In genomic region chr16:13957197-13958078, GRCh38 we compare ENCODE assay signal across 8 cellular contexts. TPM values are rescaled to one million over a fixed set of nuclear protein-coding genes. Genes with fewer than 3 reads are reported as not detected.
DNase-seq lines count a peak whose midpoint lies in the region; ATAC-seq and TF ChIP-seq lines count a peak whose summit lies in the region.

No MANE protein-coding gene starts in this region.

- H3K4me3 Mint-ChIP-seq in WTC11, result no peak overlapping the region

- no peak overlapping the region for H3K27ac Mint-ChIP-seq in WTC11

- H3K36me3 Mint-ChIP-seq in WTC11, result no peaks in the 10 kb centered on the region

- TF ChIP-seq CTCF in AG09309 (IDR thresholded peaks at IDR 0.05; ENCODE audit: control insufficient read depth, insufficient read depth, low read depth, low read length, missing control alignments) (no peak), GM13976 (IDR thresholded peaks at IDR 0.05; ENCODE audit: borderline replicate concordance, control extremely low read depth, extremely low read depth, insufficient read depth, missing control alignments) (no peak), WTC11 (IDR thresholded peaks at IDR 0.05) (no peak)

- no peaks in the 10 kb centered on the region for H3K9me3 Mint-ChIP-seq in WTC11

- peak; percentile 73 for DNase-seq in AG09309 (ENCODE audit: low read depth)
- DNase-seq in GM13976 (ENCODE audit: low spot score), result peak; percentile 56
- DNase-seq in NCI-H146 (lab: John Stamatoyannopoulos, UW), result peak; percentile 93
- DNase-seq in WTC11 (ENCODE audit: low spot score), result no peak
- peak; percentile 83 for DNase-seq in foreskin melanocyte
- DNase-seq in posterior vena cava (ENCODE audit: low spot score), result peak; percentile 89
- DNase-seq in epidermal melanocyte (ENCODE audit: insufficient read length, low spot score), result no peak

- POLR2A ChIA-PET in WTC11 (lab: Charles Lee), result no interaction called here

- in situ Hi-C loops in GM13976 (cut with MboI; ENCODE audit: low sequenced_read_pairs, unreplicated experiment), result no loop called here

- no peaks in the 10 kb centered on the region for H3K27me3 Mint-ChIP-seq in WTC11 (ENCODE audit: low read depth)

- peaks cover 24% of the 10 kb centered on the region for H3K4me1 Mint-ChIP-seq in WTC11

- CTCF ChIA-PET in WTC11 (lab: Charles Lee), result interaction anchor here (1.0 to 2.0 kb wide), 5 partner anchors 12 to 327 kb away, joined by 3 to 9 read pairs (median 4); partner anchors contain the start of gene ERCC4

- peak overlapping the region; percentile 37 for H3K4me3 ChIP-seq in AG09309 (ENCODE audit: control insufficient read depth, low read depth, low read length)

- peak; percentile 55 for ATAC-seq in HG02798 (IDR thresholded peaks at IDR 0.05; ENCODE audit: poor library complexity, unreplicated experiment)
- peak; percentile 61 for ATAC-seq in WTC11

- intact Hi-C loops in posterior vena cava (cut with DNase I), result loop anchor here in 1 of 2 donors (10.0 kb wide), 1 partner anchor 47 kb away; no protein-coding TSS in a partner anchor

TF ChIP-seq in WTC11, 78 proteins besides CTCF, POLR2A, EP300 and RAD21:
- TF ChIP-seq ZSCAN18 (CRISPR knock-in tag; IDR thresholded peaks at IDR 0.05) (no peak), GABPB1 (CRISPR knock-in tag; IDR thresholded peaks at IDR 0.05) (peak; percentile 72), RELA (CRISPR knock-in tag; IDR thresholded peaks at IDR 0.05; ENCODE audit: borderline replicate concordance) (no peak)
- TF ChIP-seq, protein P1, sequence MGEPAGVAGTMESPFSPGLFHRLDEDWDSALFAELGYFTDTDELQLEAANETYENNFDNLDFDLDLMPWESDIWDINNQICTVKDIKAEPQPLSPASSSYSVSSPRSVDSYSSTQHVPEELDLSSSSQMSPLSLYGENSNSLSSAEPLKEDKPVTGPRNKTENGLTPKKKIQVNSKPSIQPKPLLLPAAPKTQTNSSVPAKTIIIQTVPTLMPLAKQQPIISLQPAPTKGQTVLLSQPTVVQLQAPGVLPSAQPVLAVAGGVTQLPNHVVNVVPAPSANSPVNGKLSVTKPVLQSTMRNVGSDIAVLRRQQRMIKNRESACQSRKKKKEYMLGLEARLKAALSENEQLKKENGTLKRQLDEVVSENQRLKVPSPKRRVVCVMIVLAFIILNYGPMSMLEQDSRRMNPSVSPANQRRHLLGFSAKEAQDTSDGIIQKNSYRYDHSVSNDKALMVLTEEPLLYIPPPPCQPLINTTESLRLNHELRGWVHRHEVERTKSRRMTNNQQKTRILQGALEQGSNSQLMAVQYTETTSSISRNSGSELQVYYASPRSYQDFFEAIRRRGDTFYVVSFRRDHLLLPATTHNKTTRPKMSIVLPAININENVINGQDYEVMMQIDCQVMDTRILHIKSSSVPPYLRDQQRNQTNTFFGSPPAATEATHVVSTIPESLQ (CRISPR knock-in tag; IDR thresholded peaks at IDR 0.05), result no peak

RNA-seq across cellular contexts. Expression of gene ERCC4, which starts 37.5 kb away (rescaled TPM):
- 12.1 to 15.7 TPM (median 13.4 TPM) in 3 replicates for total RNA-seq in WTC11 (2021)
- total RNA-seq in posterior vena cava, result 10 to 100 TPM; 11.1 to 16.5 TPM

Comparison
In these comparisons a context has a peak if more than half of its experiments do, and no peak if none do; other contexts are left out.
1. DNase-seq: peak in AG09309 (single experiment), GM13976 (single experiment), NCI-H146 (single experiment), foreskin melanocyte (single experiment) and posterior vena cava (single experiment); none in WTC11 (single experiment) and epidermal melanocyte (single experiment).